In genomic region chr11:12897390-12897789, GRCh38 we compare ENCODE assay signal across 21 cellular contexts.
DNase-seq lines count a peak whose midpoint lies in the region; ATAC-seq and TF ChIP-seq lines count a peak whose summit lies in the region.
"Had no signal": no experiment of that assay in that cellular context is flagged by ENCODE, and none has a peak within 500 bp of the region (broad histone marks: within the 10 kb centered on the region; RNA-seq: fewer than 3 reads in every experiment).

No MANE protein-coding gene starts in this region.

- H4K5ac ChIP-seq in H9 (ENCODE audit: insufficient read length, low read depth, low read length): no peak overlapping the region

- peaks cover 40% of the 10 kb centered on the region for H3K36me3 Mint-ChIP-seq in GM23338 (ENCODE audit: low read depth)
- H3K36me3 Mint-ChIP-seq in H9 (ENCODE audit: insufficient read depth in 1 of 3, low read depth in 3 of 3): peaks cover 32 to 43% (median 38%) of the 10 kb centered on the region in 3 experiments
- H3K36me3 Mint-ChIP-seq: CD4-positive, CD25-positive, alpha-beta regulatory T cell had no signal

- H3K4me1 Mint-ChIP-seq in GM23338 (peaks cover 27% of the 10 kb centered on the region), H9 (peaks cover 35 to 43% of the 10 kb centered on the region in 2 experiments)

- no peak overlapping the region for H2BK120ac ChIP-seq in H9 (ENCODE audit: low read depth, low read length, poor library complexity, severe bottlenecking)

- H3K4me3 ChIP-seq in GM23338 (no peak overlapping the region), gastrocnemius medialis (no peak overlapping the region)
- H3K4me3 ChIP-seq: K562, testis had no signal

- H2BK5ac ChIP-seq in H9 (ENCODE audit: insufficient read length, low read length): no peak overlapping the region

- H3K14ac ChIP-seq in H9 (ENCODE audit: insufficient read depth, low read length): no peak overlapping the region

- TF ChIP-seq POLR2A in gastrocnemius medialis (IDR thresholded peaks at IDR 0.05): no peak

- no peak overlapping the region for H2BK15ac ChIP-seq in H9 (ENCODE audit: low read depth, low read length)

- no peak overlapping the region for H3K4me2 ChIP-seq in GM23338
- H3K4me2 ChIP-seq in H9 (ENCODE audit: insufficient read depth, insufficient read length, low read length): no peak overlapping the region

- TF ChIP-seq CTCF in GM23338 (conservative IDR thresholded peaks at IDR 0.05; ENCODE audit: low read depth in 2 of 2) (no peak), gastrocnemius medialis (IDR thresholded peaks at IDR 0.05 in 4 of 5, conservative IDR thresholded peaks at IDR 0.05 in 1 of 5) (no peak), H9 (conservative IDR thresholded peaks at IDR 0.05) (no peak), foreskin keratinocyte (conservative IDR thresholded peaks at IDR 0.05) (no peak)

- H3K4ac ChIP-seq in H9 (ENCODE audit: low read depth, low read length): no peak overlapping the region

- H2BK12ac ChIP-seq in H9 (ENCODE audit: insufficient read length, low read depth, low read length): no peak overlapping the region

- H3K27ac Mint-ChIP-seq in GM23338 (peak overlapping the region; percentile 38; the same call in 1 of the 2 replicates), H9 (peak overlapping the region in 1 of 3 experiments; percentile 76; a peak in 1 of 7 replicates)
- H3K27ac Mint-ChIP-seq: activated CD4-positive, alpha-beta T cell treated with anti-CD3 and anti-CD28 coated beads, Interleukin-2, amount 10 ng/mL, durations not matched to agents 7 days and 5 days; CD4-positive, CD25-positive, alpha-beta regulatory T cell; effector memory CD8-positive, alpha-beta T cell had no signal

- DNase-seq in GM23338 (ENCODE audit: low spot score) (no peak), cerebellum (ENCODE audit: low spot score) (peak; percentile 41), gastrocnemius medialis (peak; percentile 84 to 93), H9 (no peak), foreskin keratinocyte (no peak), GDM1 (lab: John Stamatoyannopoulos, UW) (no peak), GM19240 (ENCODE audit: insufficient read length, low spot score) (no peak)
- DNase-seq: activated CD4-positive, alpha-beta T cell treated with anti-CD3 and anti-CD28 coated beads, Interleukin-2, amount 10 ng/mL, durations not matched to agents 7 days and 5 days; CD4-positive, CD25-positive, alpha-beta regulatory T cell; DMS53; effector memory CD8-positive, alpha-beta T cell; islet precursor cell; mesendoderm; MV-4-11; NCI-H187; NCI-H446; retina; testis had no signal

- H3K79me2 ChIP-seq in GM23338 (replicated peaks; ENCODE audit: insufficient read depth): peaks cover 14% of the 10 kb centered on the region
- no peaks in the 10 kb centered on the region for H3K79me2 ChIP-seq in H9 (ENCODE audit: insufficient read depth, low read length)

- no peak overlapping the region for H3K18ac ChIP-seq in H9 (ENCODE audit: insufficient read length, low read depth, low read length)

- intact Hi-C loops in gastrocnemius medialis (cut with DNase I; ENCODE audit: low total_unique reads): loop anchor here (2.0 to 10.0 kb wide), 4 partner anchors 120 to 833 kb away; no protein-coding TSS in a partner anchor

- H3K9me3 Mint-ChIP-seq in GM23338 (no peaks in the 10 kb centered on the region), H9 (no peaks in the 10 kb centered on the region; a peak in 1 of 5 replicates)
- H3K9me3 Mint-ChIP-seq: activated CD4-positive, alpha-beta T cell treated with anti-CD3 and anti-CD28 coated beads, Interleukin-2, amount 10 ng/mL, durations not matched to agents 7 days and 5 days; effector memory CD8-positive, alpha-beta T cell; neural crest cell had no signal

- H3K4me3 Mint-ChIP-seq in GM23338 (no peak overlapping the region), H9 (no peak overlapping the region)
- H3K4me3 Mint-ChIP-seq: activated CD4-positive, alpha-beta T cell treated with anti-CD3 and anti-CD28 coated beads, Interleukin-2, amount 10 ng/mL, durations not matched to agents 7 days and 5 days; CD4-positive, CD25-positive, alpha-beta regulatory T cell; effector memory CD8-positive, alpha-beta T cell; neural crest cell had no signal

- in situ Hi-C loops in gastrocnemius medialis (cut with MboI; ENCODE audit: low sequenced_read_pairs in 4 of 4): loop anchor here (5.0 to 25.0 kb wide), 7 partner anchors 93 to 573 kb away; no protein-coding TSS in a partner anchor

- H2AK5ac ChIP-seq in H9 (ENCODE audit: insufficient read length, low read length): no peak overlapping the region

- no peak overlapping the region for H2BK20ac ChIP-seq in H9 (ENCODE audit: low read depth, low read length, poor library complexity, severe bottlenecking)

- H3K79me1 ChIP-seq in H9 (ENCODE audit: insufficient read depth, low read depth, low read length, poor library complexity, severe bottlenecking): no peaks in the 10 kb centered on the region

- no peak for ATAC-seq in GM23338
- ATAC-seq in gastrocnemius medialis: peak; percentile 89 to 92
- ATAC-seq in foreskin keratinocyte: no peak
- ATAC-seq: effector memory CD8-positive, alpha-beta T cell; K562 had no signal

- no peak overlapping the region for H3K23ac ChIP-seq in H9 (ENCODE audit: insufficient read length, low read depth, low read length)

- H3K27me3 ChIP-seq in GM23338 (ENCODE audit: insufficient read depth) (no peaks in the 10 kb centered on the region), layer of hippocampus (ENCODE audit: control insufficient read depth, insufficient read depth, low read length) (no peaks in the 10 kb centered on the region), gastrocnemius medialis (no peaks in the 10 kb centered on the region), H9 (ENCODE audit: insufficient read depth, low read length) (no peaks in the 10 kb centered on the region), foreskin keratinocyte (no peaks in the 10 kb centered on the region)
- H3K27me3 ChIP-seq: testis had no signal

- no peak overlapping the region for H3K56ac ChIP-seq in H9 (ENCODE audit: insufficient read length, low read depth, low read length)

- H3K23me2 ChIP-seq in H9 (ENCODE audit: insufficient read length, low read depth, low read length, poor library complexity, severe bottlenecking): no peaks in the 10 kb centered on the region

- H3K27ac ChIP-seq in GM23338 (ENCODE audit: low read depth): no peak overlapping the region
- peak overlapping the region; percentile 13 for H3K27ac ChIP-seq in layer of hippocampus (ENCODE audit: low read depth, low read length)
- peak overlapping the region; percentile 88 to 93 (median 92) for H3K27ac ChIP-seq in gastrocnemius medialis
- no peak overlapping the region for H3K27ac ChIP-seq in H9 (ENCODE audit: insufficient read length, low read depth, low read length)
- no peak overlapping the region for H3K27ac ChIP-seq in foreskin keratinocyte
- H3K27ac ChIP-seq: testis had no signal

- no peak overlapping the region for H2AFZ ChIP-seq in GM23338
- H2AFZ ChIP-seq in H9 (ENCODE audit: low read length): no peak overlapping the region

- H4K20me1 ChIP-seq in GM23338 (replicated peaks; ENCODE audit: insufficient read depth): 0 out of 2 replicates have a peak, but pooled peaks cover 5% of the 10 kb centered on the region
- H4K20me1 ChIP-seq in H9 (ENCODE audit: control insufficient read depth, insufficient read depth, insufficient read length): no peaks in the 10 kb centered on the region

- H3T11ph ChIP-seq in H9 (ENCODE audit: low read length): no peak overlapping the region

- H3K9me2 ChIP-seq in GM23338 (ENCODE audit: insufficient read depth): no peaks in the 10 kb centered on the region

- H3K9me3 ChIP-seq in gastrocnemius medialis (no peaks in the 10 kb centered on the region), H9 (ENCODE audit: control insufficient read depth, low read depth, low read length) (no peaks in the 10 kb centered on the region)
- H3K9me3 ChIP-seq: testis had no signal

- no peak overlapping the region for H3K9ac ChIP-seq in H9 (ENCODE audit: extremely low read depth, insufficient read length, low read length)

- H3K36me3 ChIP-seq in GM23338 (ENCODE audit: insufficient read depth) (no peaks in the 10 kb centered on the region), gastrocnemius medialis (peaks cover 0 to 7% of the 10 kb centered on the region in 2 donors)

- H4K91ac ChIP-seq in H9 (ENCODE audit: insufficient read length, low read depth, low read length): no peak overlapping the region

- peaks cover 13% of the 10 kb centered on the region for H3K4me1 ChIP-seq in GM23338 (ENCODE audit: insufficient read depth)
- H3K4me1 ChIP-seq in gastrocnemius medialis: peaks cover 47 to 61% of the 10 kb centered on the region in 2 donors
- 0 out of 2 replicates have a peak, but pooled peaks cover 7% of the 10 kb centered on the region for H3K4me1 ChIP-seq in H9 (ENCODE audit: insufficient read depth, low read length)
- H3K4me1 ChIP-seq in foreskin keratinocyte: peaks cover 10% of the 10 kb centered on the region
- H3K4me1 ChIP-seq: testis had no signal

- 0 out of 2 replicates have a peak, but pooled peaks cover 4% of the 10 kb centered on the region for H3F3A ChIP-seq in GM23338 (replicated peaks; ENCODE audit: low read depth)

- H4K8ac ChIP-seq in H9 (replicated peaks; ENCODE audit: insufficient read length, low read depth, low read length): no peak overlapping the region

- H3K27me3 Mint-ChIP-seq in GM23338 (ENCODE audit: insufficient read depth, low read depth, poor library complexity) (peaks cover 2% of the 10 kb centered on the region), H9 (ENCODE audit: low read depth) (no peaks in the 10 kb centered on the region)

TF ChIP-seq in GM23338, 12 proteins besides CTCF, POLR2A, EP300 and RAD21 (continues in another document):
- TF ChIP-seq ZNF114 (CRISPR knock-in tag; IDR thresholded peaks at IDR 0.05) (no peak), EZH2 (IDR thresholded peaks at IDR 0.05; ENCODE audit: low read depth, unreplicated experiment) (no peak), POLR2AphosphoS5 (IDR thresholded peaks at IDR 0.05; ENCODE audit: low read depth) (no peak), NANOG (IDR thresholded peaks at IDR 0.05; ENCODE audit: borderline replicate concordance) (no peak)

Comparison
In these comparisons a context has a peak if more than half of its experiments do, and no peak if none do; other contexts are left out.
1. ATAC-seq: peak in gastrocnemius medialis (2 of 2); none in GM23338 (single experiment) and foreskin keratinocyte (single experiment).
2. DNase-seq: peak in cerebellum (single experiment) and gastrocnemius medialis (2 of 2); none in GM23338 (single experiment), H9 (single experiment), foreskin keratinocyte (0 of 2), GDM1 (single experiment) and GM19240 (single experiment).
3. H3K27ac ChIP-seq: peak in layer of hippocampus (single experiment) and gastrocnemius medialis (4 of 4); none in GM23338 (single experiment), H9 (single experiment) and foreskin keratinocyte (single experiment).